In genomic region chr16:27770271-27771196, GRCh38 we compare ENCODE assay signal across 24 cellular contexts.
DNase-seq lines count a peak whose midpoint lies in the region; ATAC-seq, FAIRE-seq and TF ChIP-seq lines count a peak whose summit lies in the region.
"Had no signal": no experiment of that assay in that cellular context is flagged by ENCODE, and none has a peak within 500 bp of the region (broad histone marks: within the 10 kb centered on the region; RNA-seq: fewer than 3 reads in every experiment).

No MANE protein-coding gene starts in this region.

- peak; percentile 58 for DNase-seq in ELR (ENCODE audit: low read depth)
- no peak for DNase-seq in RWPE1 (ENCODE audit: low spot score)
- DNase-seq in glutamatergic neuron, result peak; percentile 9
- no peak for DNase-seq in trophoblast cell
- DNase-seq in small intestine, result no peak
- no peak for DNase-seq in NCI-H2107 (lab: John Stamatoyannopoulos, UW)
- DNase-seq: activated CD8-positive, alpha-beta T cell treated with anti-CD3 and anti-CD28 coated beads, Interleukin-2, amount 10 ng/mL, durations not matched to agents 7 days and 5 days; activated naive CD4-positive, alpha-beta T cell; activated T-cell treated with anti-CD3 and anti-CD28 coated beads, Interleukin-2, amount 50 U/mL, for 1 hour; caudate nucleus; CD4-positive, alpha-beta memory T cell; GDM1; immature natural killer cell; left ventricle myocardium inferior; NCI-H1048; NCI-H2029; NCI-H345; NCI-H82; occipital lobe; SHP77; stomach; SW 1271 had no signal

- ATAC-seq in GM21360 (IDR thresholded peaks at IDR 0.05; ENCODE audit: unreplicated experiment), result no peak
- ATAC-seq: activated CD4-positive, CD25-positive, alpha-beta regulatory T cell treated with anti-CD3 and anti-CD28 coated beads, Interleukin-2, amount 50 U/mL, for 24 hours; activated CD8-positive, alpha-beta T cell treated with anti-CD3 and anti-CD28 coated beads, Interleukin-2, amount 10 ng/mL, durations not matched to agents 7 days and 5 days had no signal

- H4K91ac ChIP-seq in trophoblast cell (ENCODE audit: low read depth, low read length), result peak overlapping the region; percentile 76

- CTCF ChIA-PET in RWPE1 (lab: Yijun Ruan, JAX), result interaction anchor here (0.7 to 1.0 kb wide), 2 partner anchors 9 to 286 kb away, joined by 3 read pairs; no protein-coding TSS in a partner anchor

- FAIRE-seq in small intestine (lab: Jason Lieb, UNC), result no peak

- no peaks in the 10 kb centered on the region for H3K79me2 ChIP-seq in trophoblast cell (ENCODE audit: control insufficient read depth, insufficient read depth, low read length, poor library complexity)

- POLR2A ChIA-PET in RWPE1 (lab: Yijun Ruan, JAX; ENCODE audit: low non-redundant PET), result no interaction called here

- H2AFZ ChIP-seq in trophoblast cell (ENCODE audit: insufficient read depth, low read length, poor library complexity), result no peak overlapping the region

- no peak overlapping the region for H3K27ac Mint-ChIP-seq in glutamatergic neuron (ENCODE audit: unreplicated experiment)
- H3K27ac Mint-ChIP-seq: activated CD8-positive, alpha-beta T cell treated with anti-CD3 and anti-CD28 coated beads, Interleukin-2, amount 10 ng/mL, durations not matched to agents 7 days and 5 days; CD4-positive, alpha-beta memory T cell had no signal

- H3K27me3 ChIP-seq in trophoblast cell (ENCODE audit: insufficient read depth, low read length) (no peaks in the 10 kb centered on the region), small intestine (ENCODE audit: control insufficient read depth in 2 of 2, insufficient read depth in 2 of 2, low read length in 2 of 2) (no peaks in the 10 kb centered on the region)
- H3K27me3 ChIP-seq: stomach had no signal

- H3K9me3 Mint-ChIP-seq in glutamatergic neuron (ENCODE audit: unreplicated experiment), result peaks cover 10% of the 10 kb centered on the region
- H3K9me3 Mint-ChIP-seq: CD4-positive, alpha-beta memory T cell; immature natural killer cell had no signal

- H3K14ac ChIP-seq in trophoblast cell (ENCODE audit: low read length), result peak overlapping the region; percentile 28

- no peak for TF ChIP-seq CTCF in RWPE1 (conservative IDR thresholded peaks at IDR 0.05; ENCODE audit: low read depth)
- no peak for TF ChIP-seq CTCF in glutamatergic neuron (IDR thresholded peaks at IDR 0.05; ENCODE audit: partially characterized antibody, unreplicated experiment)

- no peak overlapping the region for H3K4ac ChIP-seq in trophoblast cell (ENCODE audit: low read depth, low read length)

- H3K4me2 ChIP-seq in trophoblast cell (ENCODE audit: low read length), result no peak overlapping the region

- peak overlapping the region; percentile 59 for H2BK12ac ChIP-seq in trophoblast cell (ENCODE audit: low read length)

- H3K4me3 ChIP-seq in trophoblast cell (ENCODE audit: low read depth, low read length) (no peak overlapping the region), small intestine (ENCODE audit: low read depth in 1 of 2, low read length in 2 of 2) (no peak overlapping the region)
- H3K4me3 ChIP-seq: left ventricle myocardium inferior, stomach had no signal

- peak overlapping the region; percentile 7 for H4K8ac ChIP-seq in trophoblast cell (ENCODE audit: low read depth, low read length)

- H3K4me3 Mint-ChIP-seq in glutamatergic neuron (ENCODE audit: unreplicated experiment), result no peak overlapping the region
- H3K4me3 Mint-ChIP-seq: activated CD8-positive, alpha-beta T cell treated with anti-CD3 and anti-CD28 coated beads, Interleukin-2, amount 10 ng/mL, durations not matched to agents 7 days and 5 days; CD4-positive, alpha-beta memory T cell; immature natural killer cell had no signal

- WGBS in trophoblast cell (ENCODE audit: extremely low coverage, insufficient coverage, insufficient read length), result no CpG with 5 or more reads among the region's 17 CpGs
- 87 to 93% (median 90%) methylated on average over 17 of the region's 17 CpGs for WGBS in small intestine, 3 donors

- H3K36me3 ChIP-seq in trophoblast cell (ENCODE audit: control insufficient read depth in 1 of 2, insufficient read depth in 2 of 2, low read length in 2 of 2) (peaks cover 13 to 18% of the 10 kb centered on the region in 2 experiments), small intestine (ENCODE audit: control insufficient read depth in 2 of 2, insufficient read depth in 2 of 2, low read length in 2 of 2) (peaks cover 0 to 8% of the 10 kb centered on the region in 2 donors)

- peaks cover 14 to 15% of the 10 kb centered on the region in 2 experiments for H3K4me1 ChIP-seq in trophoblast cell (ENCODE audit: control insufficient read depth in 1 of 2, insufficient read depth in 2 of 2, low read length in 2 of 2)
- H3K4me1 ChIP-seq in small intestine (ENCODE audit: control insufficient read depth in 2 of 2, insufficient read depth in 1 of 2, low read depth in 1 of 2, low read length in 1 of 2), result no peaks in the 10 kb centered on the region
- H3K4me1 ChIP-seq: left ventricle myocardium inferior, stomach had no signal

- H4K12ac ChIP-seq in trophoblast cell (ENCODE audit: low read depth, low read length), result peak overlapping the region; percentile 14

- H2BK120ac ChIP-seq in trophoblast cell (ENCODE audit: insufficient read depth, low read length, poor library complexity), result peak overlapping the region; percentile 37

- peaks cover 7% of the 10 kb centered on the region for H3K27me3 Mint-ChIP-seq in glutamatergic neuron (ENCODE audit: unreplicated experiment)
- H3K27me3 Mint-ChIP-seq: CD4-positive, alpha-beta memory T cell had no signal

- no peak overlapping the region for H3K9ac ChIP-seq in trophoblast cell (ENCODE audit: low read length)

- peak overlapping the region; percentile 90 for H3K27ac ChIP-seq in RWPE1
- peak overlapping the region; percentile 89 for H3K27ac ChIP-seq in trophoblast cell (ENCODE audit: low read depth, low read length)
- no peak overlapping the region for H3K27ac ChIP-seq in small intestine (ENCODE audit: low read depth in 1 of 2, low read length in 1 of 2)
- H3K27ac ChIP-seq: left ventricle myocardium inferior, stomach had no signal

- peak overlapping the region; percentile 85 for H2BK5ac ChIP-seq in trophoblast cell (ENCODE audit: low read depth, low read length, poor library complexity)

- H3K9me3 ChIP-seq in trophoblast cell (ENCODE audit: insufficient read depth, low read depth, low read length) (no peaks in the 10 kb centered on the region), small intestine (ENCODE audit: control insufficient read depth, low read depth) (no peaks in the 10 kb centered on the region)
- H3K9me3 ChIP-seq: left ventricle myocardium inferior, stomach had no signal

- H2AK5ac ChIP-seq in trophoblast cell (ENCODE audit: low read length), result peak overlapping the region; percentile 40

- peaks cover 23% of the 10 kb centered on the region for H3K4me1 Mint-ChIP-seq in glutamatergic neuron (ENCODE audit: low read depth, unreplicated experiment)
- H3K4me1 Mint-ChIP-seq: CD4-positive, alpha-beta memory T cell; immature natural killer cell had no signal

- H3K18ac ChIP-seq in trophoblast cell (ENCODE audit: low read length), result peak overlapping the region; percentile 38

- peaks cover 6% of the 10 kb centered on the region for H3K36me3 Mint-ChIP-seq in glutamatergic neuron (ENCODE audit: unreplicated experiment)

- H3K23ac ChIP-seq in trophoblast cell (ENCODE audit: low read length), result no peak overlapping the region

- peaks cover 11% of the 10 kb centered on the region for H3K79me1 ChIP-seq in trophoblast cell (ENCODE audit: low read length)

Comparison
In these comparisons a context has a peak if more than half of its experiments do, and no peak if none do; other contexts are left out.
1. DNase-seq: peak in ELR (single experiment) and glutamatergic neuron (single experiment); none in RWPE1 (single experiment), trophoblast cell (0 of 2), small intestine (single experiment) and NCI-H2107 (single experiment).
2. H3K27ac ChIP-seq: peak in RWPE1 (single experiment) and trophoblast cell (single experiment); none in small intestine (0 of 2).